1 cellular context compared by ENCODE assay signal in genomic region chr5:56123531-56124243, GRCh38.
TF ChIP-seq lines count a peak whose summit lies in the region.

No MANE protein-coding gene starts in this region.

TF ChIP-seq in HEK293, 187 proteins besides CTCF, POLR2A, EP300 and RAD21 (continued from another document and continues in another):
- no peak for TF ChIP-seq ZSCAN16 (tag by site-specific recombination; IDR thresholded peaks at IDR 0.05)
- TF ChIP-seq ZNF292 (tag by site-specific recombination; IDR thresholded peaks at IDR 0.05; ENCODE audit: borderline replicate concordance, low read depth), result no peak
- peak; percentile 85 for TF ChIP-seq ZSCAN23 (tag by site-specific recombination; IDR thresholded peaks at IDR 0.05)
- TF ChIP-seq PATZ1 (tag by site-specific recombination; IDR thresholded peaks at IDR 0.05), result peak; percentile 77
- no peak for TF ChIP-seq ZNF654 (tag by site-specific recombination; IDR thresholded peaks at IDR 0.05; ENCODE audit: low read depth)
- peak; percentile 99 for TF ChIP-seq SP7 (tag by site-specific recombination; IDR thresholded peaks at IDR 0.05)
- TF ChIP-seq ZNF558 (tag by site-specific recombination; IDR thresholded peaks at IDR 0.05), result peak; percentile 90
- TF ChIP-seq ZNF610 (tag by site-specific recombination; IDR thresholded peaks at IDR 0.05; ENCODE audit: borderline replicate concordance), result peak; percentile 40; the same call in 1 of the 2 replicates
- TF ChIP-seq OSR2 (tag by site-specific recombination; IDR thresholded peaks at IDR 0.05), result peak; percentile 88
- TF ChIP-seq ZNF521 (tag by site-specific recombination; IDR thresholded peaks at IDR 0.05), result no peak
- TF ChIP-seq ZNF792 (tag by site-specific recombination; IDR thresholded peaks at IDR 0.05), result no peak
- TF ChIP-seq ZFP69B (tag by site-specific recombination; IDR thresholded peaks at IDR 0.05), result peak; percentile 95
- peak; percentile 44; the same call in 1 of the 2 replicates for TF ChIP-seq ZNF423 (tag by site-specific recombination; IDR thresholded peaks at IDR 0.05)
- no peak for TF ChIP-seq ZNF133 (tag by site-specific recombination; IDR thresholded peaks at IDR 0.05)
- peak; percentile 42; the same call in 1 of the 2 replicates for TF ChIP-seq GLI2 (tag by site-specific recombination; IDR thresholded peaks at IDR 0.05; ENCODE audit: borderline replicate concordance, low read depth)
- TF ChIP-seq ZNF24 (tag by site-specific recombination; IDR thresholded peaks at IDR 0.05), result peak; percentile 97
- peak; percentile 69; the same call in 1 of the 2 replicates for TF ChIP-seq PRDM4 (tag by site-specific recombination; IDR thresholded peaks at IDR 0.05)
- TF ChIP-seq ZNF660 (tag by site-specific recombination; IDR thresholded peaks at IDR 0.05), result peak; percentile 94
- TF ChIP-seq ZNF169 (tag by site-specific recombination; IDR thresholded peaks at IDR 0.05), result no peak
- TF ChIP-seq ZNF16 (tag by site-specific recombination; IDR thresholded peaks at IDR 0.05; ENCODE audit: low read depth), result no peak
- no peak for TF ChIP-seq ZNF37A (tag by site-specific recombination; IDR thresholded peaks at IDR 0.05)
- peak; percentile 99 for TF ChIP-seq ZEB2 (tag by site-specific recombination; IDR thresholded peaks at IDR 0.05)
- no peak for TF ChIP-seq ZNF362 (tag by site-specific recombination; IDR thresholded peaks at IDR 0.05)
- 0 out of 2 replicates have a peak, but pooled peaks have one; percentile 13 for TF ChIP-seq ZNF155 (tag by site-specific recombination; IDR thresholded peaks at IDR 0.05)
- TF ChIP-seq ZNF341 (tag by site-specific recombination; IDR thresholded peaks at IDR 0.05; ENCODE audit: low read depth), result no peak
- 0 out of 2 replicates have a peak, but pooled peaks have one; percentile 35 for TF ChIP-seq ZNF10 (tag by site-specific recombination; IDR thresholded peaks at IDR 0.05)
- TF ChIP-seq PRDM1 (tag by site-specific recombination; IDR thresholded peaks at IDR 0.05), result no peak
- no peak; the same call in 1 of the 2 replicates for TF ChIP-seq ZBTB48 (tag by site-specific recombination; IDR thresholded peaks at IDR 0.05)
- TF ChIP-seq ZBTB7A (tag by site-specific recombination; IDR thresholded peaks at IDR 0.05; ENCODE audit: low read depth), result no peak
- peak; percentile 47; the same call in 1 of the 2 replicates for TF ChIP-seq ZNF449 (tag by site-specific recombination; IDR thresholded peaks at IDR 0.05)
- no peak for TF ChIP-seq ZNF138 (tag by site-specific recombination; IDR thresholded peaks at IDR 0.05; ENCODE audit: borderline replicate concordance)
- no peak for TF ChIP-seq AEBP2 (tag by site-specific recombination; IDR thresholded peaks at IDR 0.05; ENCODE audit: borderline replicate concordance)
- TF ChIP-seq ZFP41 (tag by site-specific recombination; IDR thresholded peaks at IDR 0.05; ENCODE audit: borderline replicate concordance), result no peak
- peak; percentile 58 for TF ChIP-seq ZNF184 (tag by site-specific recombination; IDR thresholded peaks at IDR 0.05)
- TF ChIP-seq ZNF202 (tag by site-specific recombination; IDR thresholded peaks at IDR 0.05; ENCODE audit: borderline replicate concordance), result no peak
- peak; percentile 83 for TF ChIP-seq GLIS1 (tag by site-specific recombination; IDR thresholded peaks at IDR 0.05)
- TF ChIP-seq ZNF26 (tag by site-specific recombination; IDR thresholded peaks at IDR 0.05), result no peak
- peak; percentile 71 for TF ChIP-seq BCL6B (tag by site-specific recombination; IDR thresholded peaks at IDR 0.05)
- TF ChIP-seq ZNF488 (tag by site-specific recombination; IDR thresholded peaks at IDR 0.05), result 0 out of 2 replicates have a peak, but pooled peaks have one; percentile 63
- no peak for TF ChIP-seq ZNF121 (tag by site-specific recombination; IDR thresholded peaks at IDR 0.05)
- TF ChIP-seq ZNF777 (tag by site-specific recombination; IDR thresholded peaks at IDR 0.05; ENCODE audit: borderline replicate concordance), result no peak
- TF ChIP-seq ZNF621 (tag by site-specific recombination; IDR thresholded peaks at IDR 0.05), result no peak
- TF ChIP-seq ZBTB11 (tag by site-specific recombination; conservative IDR thresholded peaks at IDR 0.05; ENCODE audit: low read depth), result no peak
- no peak for TF ChIP-seq ZNF701 (tag by site-specific recombination; IDR thresholded peaks at IDR 0.05)
- no peak for TF ChIP-seq ZNF514 (tag by site-specific recombination; IDR thresholded peaks at IDR 0.05)
- TF ChIP-seq GLI4 (tag by site-specific recombination; IDR thresholded peaks at IDR 0.05), result no peak
- TF ChIP-seq ZNF146 (tag by site-specific recombination; IDR thresholded peaks at IDR 0.05), result peak; percentile 27; the same call in 1 of the 2 replicates
- 0 out of 2 replicates have a peak, but pooled peaks have one; percentile 45 for TF ChIP-seq ZNF600 (tag by site-specific recombination; IDR thresholded peaks at IDR 0.05)
- peak; percentile 97 for TF ChIP-seq PRDM6 (tag by site-specific recombination; IDR thresholded peaks at IDR 0.05)
